ENCODE assay signal across 1 cellular context in the genomic region with DNA sequence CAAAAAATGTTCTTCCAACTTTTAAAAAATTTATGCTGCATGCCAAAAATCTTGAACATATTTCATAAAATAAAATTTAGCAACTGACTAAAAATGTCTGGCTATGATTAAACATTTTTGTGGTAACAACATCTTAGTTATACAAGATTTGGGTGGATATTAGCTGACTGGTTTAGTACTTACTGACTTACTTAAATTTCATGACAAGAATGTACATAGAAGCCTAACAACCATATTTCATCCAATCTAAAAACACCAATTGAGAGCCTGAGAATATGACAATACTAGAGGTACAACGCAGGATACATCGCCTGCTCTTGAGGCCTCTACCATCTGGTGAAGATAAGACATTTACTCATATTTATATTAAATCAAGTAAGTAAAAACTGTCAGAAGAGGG.
TF ChIP-seq lines count a peak whose summit lies in the region.

No MANE protein-coding gene starts in this region.

TF ChIP-seq in IMR-90, 13 proteins besides CTCF, POLR2A, EP300 and RAD21:
- TF ChIP-seq USF2 (IDR thresholded peaks at IDR 0.05; ENCODE audit: low read depth, low read length): no peak
- no peak for TF ChIP-seq FOS (IDR thresholded peaks at IDR 0.05; ENCODE audit: low read depth, low read length)
- TF ChIP-seq CEBPB (IDR thresholded peaks at IDR 0.05; ENCODE audit: low read depth, low read length): no peak
- no peak for TF ChIP-seq MAFK (IDR thresholded peaks at IDR 0.05; ENCODE audit: low read depth, low read length)
- no peak for TF ChIP-seq ELK1 (IDR thresholded peaks at IDR 0.05; ENCODE audit: borderline replicate concordance, low read depth, low read length)
- TF ChIP-seq MAZ (IDR thresholded peaks at IDR 0.05; ENCODE audit: borderline replicate concordance, low read depth, low read length): no peak
- TF ChIP-seq SMC3 (IDR thresholded peaks at IDR 0.05; ENCODE audit: low read depth, low read length): no peak
- no peak for TF ChIP-seq CHD1 (IDR thresholded peaks at IDR 0.05; ENCODE audit: low read depth, low read length)
- no peak for TF ChIP-seq BHLHE40 (IDR thresholded peaks at IDR 0.05; ENCODE audit: low read depth, low read length)
- TF ChIP-seq NFE2L2 (IDR thresholded peaks at IDR 0.05; ENCODE audit: low read depth, low read length): no peak
- no peak for TF ChIP-seq RFX5 (IDR thresholded peaks at IDR 0.05; ENCODE audit: low read depth, low read length)
- TF ChIP-seq RCOR1 (IDR thresholded peaks at IDR 0.05; ENCODE audit: insufficient replicate concordance, low read length): no peak
- no peak for TF ChIP-seq MXI1 (IDR thresholded peaks at IDR 0.05; ENCODE audit: borderline replicate concordance, low read depth, low read length)
TF ChIP-seq in IMR-90: peak in this region for 0.
